In genomic region chr17:6611231-6611630, GRCh38 we compare ENCODE assay signal across 28 cellular contexts.
"Had no signal": no experiment of that assay in that cellular context is flagged by ENCODE, and none has a peak within 500 bp of the region (broad histone marks: within the 10 kb centered on the region; RNA-seq: fewer than 3 reads in every experiment).

No MANE protein-coding gene starts in this region.

- ATAC-seq: effector memory CD8-positive, alpha-beta T cell; esophagus mucosa; gastrocnemius medialis; heart right ventricle; left cardiac atrium; left lung; left ventricle myocardium superior; lower lobe of right lung; mucosa of descending colon had no signal

- H3K9me3 ChIP-seq: colonic mucosa, esophagus squamous epithelium, gastrocnemius medialis, heart right ventricle, left lung, lower lobe of right lung, mucosa of descending colon had no signal

- H3K36me3 ChIP-seq: colonic mucosa had no signal

- DNase-seq: colonic mucosa; cortex of kidney; effector CD8-positive, alpha-beta T cell; effector memory CD8-positive, alpha-beta T cell; endodermal cell; erythroblast; esophagus squamous epithelium; foreskin fibroblast; foreskin melanocyte; gastrocnemius medialis; glutamatergic neuron; head of caudate nucleus; heart right ventricle; hippocampal formation; left cardiac atrium; left lung; left ventricle myocardium superior; lower lobe of right lung; mesenchymal stem cell; mucosa of descending colon; naive B cell had no signal

- H3K4me1 ChIP-seq: colonic mucosa, gastrocnemius medialis, heart right ventricle, left lung, lower lobe of right lung had no signal

- H3K27ac ChIP-seq: colonic mucosa, epithelial cell of prostate, esophagus squamous epithelium, gastrocnemius medialis, heart right ventricle, left lung, lower lobe of right lung had no signal

- H3K9me3 Mint-ChIP-seq: dendritic cell treated with granulocyte-macrophage colony-stimulating factor and Interleukin-4, amounts not matched to agents 40 ng/mL and 50 ng/mL, for 4 days; effector memory CD8-positive, alpha-beta T cell; endodermal cell; mesothelial cell of epicardium; naive B cell had no signal

- H3K4me1 Mint-ChIP-seq: mesothelial cell of epicardium, naive B cell had no signal

- H3K27me3 ChIP-seq: colonic mucosa, esophagus squamous epithelium, gastrocnemius medialis, heart right ventricle, left lung had no signal

- FAIRE-seq: endometrium, islet of Langerhans, keratinocyte had no signal

- H3K4me3 Mint-ChIP-seq: dendritic cell treated with granulocyte-macrophage colony-stimulating factor and Interleukin-4, amounts not matched to agents 40 ng/mL and 50 ng/mL, for 4 days; effector memory CD8-positive, alpha-beta T cell; endodermal cell; mesothelial cell of epicardium; naive B cell had no signal

- H3K27me3 Mint-ChIP-seq: dendritic cell treated with granulocyte-macrophage colony-stimulating factor and Interleukin-4, amounts not matched to agents 40 ng/mL and 50 ng/mL, for 4 days; effector memory CD8-positive, alpha-beta T cell; naive B cell had no signal

- H3K27ac Mint-ChIP-seq: dendritic cell treated with granulocyte-macrophage colony-stimulating factor and Interleukin-4, amounts not matched to agents 40 ng/mL and 50 ng/mL, for 4 days; effector memory CD8-positive, alpha-beta T cell; mesothelial cell of epicardium; naive B cell had no signal

- H3K4me3 ChIP-seq: colonic mucosa, esophagus squamous epithelium, gastrocnemius medialis, heart right ventricle, left lung, lower lobe of right lung, mucosa of descending colon had no signal
